ENCODE assay signal across 22 cellular contexts in genomic region chr13:22194106-22194810, GRCh38.
A peak's percentile ranks its signal among the peaks of the same experiment; 100 is the strongest.
DNase-seq lines count a peak whose midpoint lies in the region; ATAC-seq and TF ChIP-seq lines count a peak whose summit lies in the region.
"Had no signal": no experiment of that assay in that cellular context is flagged by ENCODE, and none has a peak within 500 bp of the region (broad histone marks: within the 10 kb centered on the region; RNA-seq: fewer than 3 reads in every experiment).

No MANE protein-coding gene starts in this region.

- H3K4me3 ChIP-seq in heart left ventricle (no peak overlapping the region), left ventricle myocardium inferior (no peak overlapping the region)
- H3K4me3 ChIP-seq: BLaER1 treated with 17β-estradiol and CSF1 and Interleukin-3, amounts not matched to agents 10 nM and 100 nM; GM23338; pancreas; tibial nerve had no signal

- no peaks in the 10 kb centered on the region for H3K27me3 Mint-ChIP-seq in activated naive CD4-positive, alpha-beta T cell treated with anti-CD3 and anti-CD28 coated beads for 36 hours (ENCODE audit: low read depth)
- H3K27me3 Mint-ChIP-seq: activated CD4-positive, alpha-beta T cell treated with anti-CD3 and anti-CD28 coated beads, Interleukin-2, amount 10 ng/mL, durations not matched to agents 24 days and 14 days; activated T-cell treated with anti-CD3 and anti-CD28 coated beads, Interleukin-2, amount 50 U/mL, for 24 hours had no signal

- H3K9me3 Mint-ChIP-seq in activated naive CD4-positive, alpha-beta T cell treated with anti-CD3 and anti-CD28 coated beads for 36 hours = no peaks in the 10 kb centered on the region
- H3K9me3 Mint-ChIP-seq: activated T-cell treated with anti-CD3 and anti-CD28 coated beads, Interleukin-2, amount 50 U/mL, for 24 hours; GM23338 had no signal

- CTCF ChIA-PET in activated naive CD4-positive, alpha-beta T cell treated with anti-CD3 and anti-CD28 coated beads for 36 hours (lab: Charles Lee) = no interaction called here

- no peak for TF ChIP-seq CTCF in heart left ventricle (IDR thresholded peaks at IDR 0.05)
- no peak for TF ChIP-seq CTCF in left ventricle myocardium inferior (IDR thresholded peaks at IDR 0.05; ENCODE audit: borderline replicate concordance)

- no peaks in the 10 kb centered on the region for H3K27me3 ChIP-seq in heart left ventricle
- H3K27me3 ChIP-seq in left ventricle myocardium inferior (ENCODE audit: low read depth) = no peaks in the 10 kb centered on the region
- H3K27me3 ChIP-seq: BLaER1 treated with 17β-estradiol and CSF1 and Interleukin-3, amounts not matched to agents 10 nM and 100 nM; pancreas; tibial nerve had no signal

- intact Hi-C loops in heart left ventricle (cut with DNase I) = loop anchor here in 2 of 10 donors (10.0 kb wide), 2 partner anchors 251 to 519 kb away; partner anchors contain the start of gene FGF9 (in 1 of the 2)
- intact Hi-C loops in left ventricle myocardium inferior (cut with micrococcal nuclease) = no loop called here
- intact Hi-C loops in activated naive CD4-positive, alpha-beta T cell treated with anti-CD3 and anti-CD28 coated beads for 36 hours (cut with micrococcal nuclease) = no loop called here

- H3K9me3 ChIP-seq in heart left ventricle (no peaks in the 10 kb centered on the region), left ventricle myocardium inferior (replicated peaks) (no peaks in the 10 kb centered on the region)
- H3K9me3 ChIP-seq: pancreas, tibial nerve had no signal

- WGBS in heart left ventricle, 4 donors = 57 to 69% (median 60%) methylated on average over 9 of the region's 9 CpGs

- H3K36me3 ChIP-seq in heart left ventricle (no peaks in the 10 kb centered on the region), left ventricle myocardium inferior (no peaks in the 10 kb centered on the region)
- H3K36me3 ChIP-seq: BLaER1 treated with 17β-estradiol and CSF1 and Interleukin-3, amounts not matched to agents 10 nM and 100 nM; pancreas; tibial nerve had no signal

- no peak overlapping the region for H3K27ac Mint-ChIP-seq in activated naive CD4-positive, alpha-beta T cell treated with anti-CD3 and anti-CD28 coated beads for 36 hours
- H3K27ac Mint-ChIP-seq: activated CD4-positive, alpha-beta T cell treated with anti-CD3 and anti-CD28 coated beads, Interleukin-2, amount 10 ng/mL, durations not matched to agents 24 days and 14 days; activated T-cell treated with anti-CD3 and anti-CD28 coated beads, Interleukin-2, amount 50 U/mL, for 24 hours; GM23338; HFFc6 had no signal

- no peak overlapping the region for H3K4me3 Mint-ChIP-seq in activated naive CD4-positive, alpha-beta T cell treated with anti-CD3 and anti-CD28 coated beads for 36 hours
- H3K4me3 Mint-ChIP-seq: activated CD4-positive, alpha-beta T cell treated with anti-CD3 and anti-CD28 coated beads, Interleukin-2, amount 10 ng/mL, durations not matched to agents 24 days and 14 days; activated T-cell treated with anti-CD3 and anti-CD28 coated beads, Interleukin-2, amount 50 U/mL, for 24 hours; GM23338; HFFc6 had no signal

- DNase-seq in heart left ventricle = peak in 3 of 5 donors; percentile 32 to 46 (median 41)
- DNase-seq in left ventricle myocardium inferior = no peak
- DNase-seq in NCI-H446 treated with DMSO at 0.1 percent for 48 hours (lab: John Stamatoyannopoulos, UW) = peak; percentile 15
- peak; percentile 25 to 52 for DNase-seq in cerebellar nuclear complex (lab: John Stamatoyannopoulos, UW)
- DNase-seq in activated T-cell treated with anti-CD3 and anti-CD28 coated beads, Interleukin-2, amount 50 U/mL, for 1 hour = no peak
- DNase-seq in activated naive CD4-positive, alpha-beta T cell treated with anti-CD3 and anti-CD28 coated beads for 36 hours = no peak
- DNase-seq: activated CD4-positive, alpha-beta T cell treated with anti-CD3 and anti-CD28 coated beads, Interleukin-2, amount 10 ng/mL, durations not matched to agents 24 days and 14 days; activated gamma-delta T cell treated with Interleukin-2 at 50 U/mL for 16 hours; activated T-cell treated with anti-CD3 and anti-CD28 coated beads, Interleukin-2, amount 50 U/mL, for 24 hours; HFFc6; islet precursor cell; Kasumi-1; NCI-H146; NK-92 treated with Interleukin-12 subunit alpha and Interleukin-12 subunit beta, amount 100 ng/mL, for 24 hours; pancreas; stimulated activated CD4-positive, alpha-beta T cell treated with anti-CD3 and anti-CD28 coated beads, Interleukin-2, amount 100 ng/mL, for 24 hours; T1000 had no signal

- H3K4me1 ChIP-seq in heart left ventricle (peaks cover 0 to 21% (median 8%) of the 10 kb centered on the region in 12 donors), left ventricle myocardium inferior (peaks cover 19% of the 10 kb centered on the region)

- no peak for TF ChIP-seq POLR2A in heart left ventricle (IDR thresholded peaks at IDR 0.05)

- no peaks in the 10 kb centered on the region for H3K4me1 Mint-ChIP-seq in activated naive CD4-positive, alpha-beta T cell treated with anti-CD3 and anti-CD28 coated beads for 36 hours (ENCODE audit: low read depth)

- H3K36me3 Mint-ChIP-seq in activated naive CD4-positive, alpha-beta T cell treated with anti-CD3 and anti-CD28 coated beads for 36 hours (ENCODE audit: low read depth) = no peaks in the 10 kb centered on the region

- no peak overlapping the region for H3K27ac ChIP-seq in heart left ventricle
- no peak overlapping the region for H3K27ac ChIP-seq in left ventricle myocardium inferior (replicated peaks)
- H3K27ac ChIP-seq: BLaER1 treated with 17β-estradiol and CSF1 and Interleukin-3, amounts not matched to agents 10 nM and 100 nM; pancreas; tibial nerve had no signal

- ATAC-seq in heart left ventricle = peak in 3 of 4 donors; percentile 50 to 81 (median 70)
- ATAC-seq in HG02763 (IDR thresholded peaks at IDR 0.05; ENCODE audit: unreplicated experiment) = no peak
- ATAC-seq: GM23338, HepG2, pancreas had no signal

Comparison
In these comparisons a context has a peak if more than half of its experiments do, and no peak if none do; other contexts are left out.
1. DNase-seq: peak in heart left ventricle (3 of 5), NCI-H446 treated with DMSO at 0.1 percent for 48 hours (single experiment) and cerebellar nuclear complex (2 of 2); none in left ventricle myocardium inferior (single experiment), activated T-cell treated with anti-CD3 and anti-CD28 coated beads, Interleukin-2, amount 50 U/mL, for 1 hour (single experiment) and activated naive CD4-positive, alpha-beta T cell treated with anti-CD3 and anti-CD28 coated beads for 36 hours (single experiment).